Comparison of ENCODE assay signal across 24 cellular contexts in genomic region chr6:43781572-43781928, GRCh38.
"Had no signal": no experiment of that assay in that cellular context is flagged by ENCODE, and none has a peak within 500 bp of the region (broad histone marks: within the 10 kb centered on the region; RNA-seq: fewer than 3 reads in every experiment).

No MANE protein-coding gene starts in this region.

- H2AFZ ChIP-seq: parathyroid adenoma had no signal

- H3K27ac ChIP-seq: esophagus squamous epithelium, parathyroid adenoma, sigmoid colon, SJSA1, thoracic aorta, upper lobe of right lung had no signal

- H3K9me3 Mint-ChIP-seq: activated naive CD4-positive, alpha-beta T cell treated with anti-CD3 and anti-CD28 coated beads, Interleukin-2, amount 10 ng/mL, durations not matched to agents 7 days and 5 days; activated naive CD8-positive, alpha-beta T cell treated with anti-CD3 and anti-CD28 coated beads, Interleukin-2, amount 50 U/mL, for 24 hours; mesothelial cell of epicardium; natural killer cell had no signal

- H3K36me3 Mint-ChIP-seq: natural killer cell had no signal

- ATAC-seq: activated naive CD8-positive, alpha-beta T cell treated with anti-CD3 and anti-CD28 coated beads, Interleukin-2, amount 50 U/mL, for 24 hours; gastroesophageal sphincter; left colon; natural killer cell; upper lobe of right lung had no signal

- H3K9ac ChIP-seq: parathyroid adenoma had no signal

- H3K4me2 ChIP-seq: smooth muscle cell had no signal

- H3K4me3 Mint-ChIP-seq: activated naive CD4-positive, alpha-beta T cell treated with anti-CD3 and anti-CD28 coated beads, Interleukin-2, amount 10 ng/mL, durations not matched to agents 7 days and 5 days; activated naive CD8-positive, alpha-beta T cell treated with anti-CD3 and anti-CD28 coated beads, Interleukin-2, amount 50 U/mL, for 24 hours; mesothelial cell of epicardium; natural killer cell had no signal

- DNase-seq: activated CD4-positive, alpha-beta T cell treated with anti-CD3 and anti-CD28 coated beads, Interleukin-2, amount 50 U/mL, for 4 hours; activated naive CD4-positive, alpha-beta T cell treated with anti-CD3 and anti-CD28 coated beads, Interleukin-2, amount 10 ng/mL, durations not matched to agents 7 days and 5 days; activated naive CD8-positive, alpha-beta T cell treated with anti-CD3 and anti-CD28 coated beads, Interleukin-2, amount 50 U/mL, for 24 hours; activated T-cell treated with anti-CD3 and anti-CD28 coated beads, Interleukin-2, amount 50 U/mL, for 48 hours; central memory CD4-positive, alpha-beta T cell; dermis blood vessel endothelial cell; effector CD8-positive, alpha-beta T cell; esophagus squamous epithelium; heart right ventricle; islet precursor cell; left colon; natural killer cell; sigmoid colon; stimulated activated CD4-positive, alpha-beta T cell treated with anti-CD3 and anti-CD28 coated beads, Interleukin-15, amount 100 ng/mL, for 24 hours; stimulated activated naive CD4-positive, alpha-beta T cell; T-helper 9 cell; upper lobe of right lung had no signal

- H3K4me1 ChIP-seq: sigmoid colon, SJSA1, upper lobe of right lung had no signal

- H3K9me3 ChIP-seq: esophagus squamous epithelium, gastroesophageal sphincter, heart right ventricle, sigmoid colon, SJSA1, thoracic aorta, upper lobe of right lung had no signal

- H3K4me3 ChIP-seq: esophagus squamous epithelium, gastroesophageal sphincter, heart right ventricle, lung, sigmoid colon, SJSA1, smooth muscle cell, thoracic aorta, upper lobe of right lung had no signal

- H3K27me3 ChIP-seq: esophagus squamous epithelium, gastroesophageal sphincter, heart right ventricle, sigmoid colon, SJSA1, upper lobe of right lung had no signal

- H3K27ac Mint-ChIP-seq: activated naive CD4-positive, alpha-beta T cell treated with anti-CD3 and anti-CD28 coated beads, Interleukin-2, amount 10 ng/mL, durations not matched to agents 7 days and 5 days; activated naive CD8-positive, alpha-beta T cell treated with anti-CD3 and anti-CD28 coated beads, Interleukin-2, amount 50 U/mL, for 24 hours; natural killer cell had no signal

- H3K27me3 Mint-ChIP-seq: activated naive CD4-positive, alpha-beta T cell treated with anti-CD3 and anti-CD28 coated beads, Interleukin-2, amount 10 ng/mL, durations not matched to agents 7 days and 5 days; activated naive CD8-positive, alpha-beta T cell treated with anti-CD3 and anti-CD28 coated beads, Interleukin-2, amount 50 U/mL, for 24 hours had no signal
